In the genomic region with DNA sequence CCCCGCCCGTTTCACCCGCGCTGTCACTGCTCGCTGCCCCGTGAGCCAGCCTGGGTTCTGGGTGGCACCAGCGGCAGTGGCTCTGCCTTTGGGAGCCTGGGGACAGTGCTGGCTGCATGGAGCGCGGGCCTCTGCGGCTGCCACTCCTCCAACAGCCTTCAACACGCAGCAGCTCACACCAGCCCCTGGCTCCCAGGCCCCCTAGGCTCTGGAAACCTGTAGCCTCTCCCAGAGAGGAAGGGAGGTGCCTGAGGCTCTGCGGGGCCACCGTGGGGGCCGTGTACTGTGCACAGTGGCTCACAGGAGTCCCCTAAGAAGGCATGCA, we compare ENCODE assay signal across 24 cellular contexts.
"Had no signal": no experiment of that assay in that cellular context is flagged by ENCODE, and none has a peak within 500 bp of the region (broad histone marks: within the 10 kb centered on the region; RNA-seq: fewer than 3 reads in every experiment).

No MANE protein-coding gene starts in this region.

- H3K9me3 ChIP-seq: esophagus muscularis mucosa, gastroesophageal sphincter, heart left ventricle, left lung, neutrophil, pancreas, prostate gland, right atrium auricular region, sigmoid colon, spleen, suprapubic skin, transverse colon had no signal

- H3K36me3 Mint-ChIP-seq: naive thymus-derived CD8-positive, alpha-beta T cell; stimulated activated memory B cell treated with anti-CD40 and anti-IgM and Interleukin-4, amounts not matched to agents 10 μg/mL and 1 μg/mL and 100 μg/mL, for 72 hours had no signal

- ATAC-seq: foreskin keratinocyte; gastroesophageal sphincter; left cardiac atrium; left lung; naive thymus-derived CD8-positive, alpha-beta T cell; pancreas; stimulated activated memory B cell treated with anti-CD40 and anti-IgM and Interleukin-4, amounts not matched to agents 10 μg/mL and 1 μg/mL and 100 μg/mL, for 72 hours had no signal

- H3K4me3 Mint-ChIP-seq: naive thymus-derived CD8-positive, alpha-beta T cell; stimulated activated memory B cell treated with anti-CD40 and anti-IgM and Interleukin-4, amounts not matched to agents 10 μg/mL and 1 μg/mL and 100 μg/mL, for 72 hours; stimulated activated naive CD8-positive, alpha-beta T cell treated with anti-CD3 and anti-CD28 coated beads, Interleukin-15, Interleukin-2, amounts not matched to agents 100 ng/mL and 50 ng/mL, for 24 hours had no signal

- H3K27ac Mint-ChIP-seq: naive thymus-derived CD8-positive, alpha-beta T cell; stimulated activated memory B cell treated with anti-CD40 and anti-IgM and Interleukin-4, amounts not matched to agents 10 μg/mL and 1 μg/mL and 100 μg/mL, for 72 hours; stimulated activated naive CD8-positive, alpha-beta T cell treated with anti-CD3 and anti-CD28 coated beads, Interleukin-15, Interleukin-2, amounts not matched to agents 100 ng/mL and 50 ng/mL, for 24 hours had no signal

- H3K27ac ChIP-seq: dorsolateral prefrontal cortex, esophagus muscularis mucosa, foreskin keratinocyte, gastroesophageal sphincter, heart left ventricle, left lung, neutrophil, pancreas, prostate gland, right atrium auricular region, sigmoid colon, spleen, suprapubic skin, transverse colon had no signal

- H3K9me3 Mint-ChIP-seq: naive thymus-derived CD8-positive, alpha-beta T cell; stimulated activated memory B cell treated with anti-CD40 and anti-IgM and Interleukin-4, amounts not matched to agents 10 μg/mL and 1 μg/mL and 100 μg/mL, for 72 hours; stimulated activated naive CD8-positive, alpha-beta T cell treated with anti-CD3 and anti-CD28 coated beads, Interleukin-15, Interleukin-2, amounts not matched to agents 100 ng/mL and 50 ng/mL, for 24 hours had no signal

- H3K4me2 ChIP-seq: hepatocyte had no signal

- H3K36me3 ChIP-seq: esophagus muscularis mucosa, gastroesophageal sphincter, heart left ventricle, left lung, neutrophil, pancreas, prostate gland, right atrium auricular region, sigmoid colon, spleen, suprapubic skin, transverse colon had no signal

- DNase-seq: caudate nucleus; cerebellar nuclear complex; effector CD4-positive, alpha-beta T cell; foreskin keratinocyte; heart left ventricle; left cardiac atrium; left lung; mammary epithelial cell; naive thymus-derived CD8-positive, alpha-beta T cell; sigmoid colon; stimulated activated CD4-positive, alpha-beta T cell treated with anti-CD3 and anti-CD28 coated beads, Interleukin-4, amount 100 ng/mL, for 4 hours; transverse colon had no signal

- H3K4me1 Mint-ChIP-seq: stimulated activated memory B cell treated with anti-CD40 and anti-IgM and Interleukin-4, amounts not matched to agents 10 μg/mL and 1 μg/mL and 100 μg/mL, for 72 hours had no signal

- H3K27me3 ChIP-seq: esophagus muscularis mucosa, foreskin keratinocyte, gastroesophageal sphincter, heart left ventricle, hepatocyte, left lung, neutrophil, pancreas, right atrium auricular region, sigmoid colon, spleen, transverse colon had no signal

- H3K4me3 ChIP-seq: dorsolateral prefrontal cortex, esophagus muscularis mucosa, gastroesophageal sphincter, heart left ventricle, hepatocyte, left lung, pancreas, prostate gland, right atrium auricular region, sigmoid colon, spleen, suprapubic skin, transverse colon had no signal

- H3K4me1 ChIP-seq: foreskin keratinocyte, left lung, prostate gland, right atrium auricular region, suprapubic skin had no signal

- H2AFZ ChIP-seq: hepatocyte had no signal
